In genomic region chr7:2605608-2606538, GRCh38 we compare ENCODE assay signal across 1 cellular context.
TF ChIP-seq lines count a peak whose summit lies in the region.

No MANE protein-coding gene starts in this region.

TF ChIP-seq in WTC11, 78 proteins besides CTCF, POLR2A, EP300 and RAD21 (continued from another document):
- TF ChIP-seq, protein P1, sequence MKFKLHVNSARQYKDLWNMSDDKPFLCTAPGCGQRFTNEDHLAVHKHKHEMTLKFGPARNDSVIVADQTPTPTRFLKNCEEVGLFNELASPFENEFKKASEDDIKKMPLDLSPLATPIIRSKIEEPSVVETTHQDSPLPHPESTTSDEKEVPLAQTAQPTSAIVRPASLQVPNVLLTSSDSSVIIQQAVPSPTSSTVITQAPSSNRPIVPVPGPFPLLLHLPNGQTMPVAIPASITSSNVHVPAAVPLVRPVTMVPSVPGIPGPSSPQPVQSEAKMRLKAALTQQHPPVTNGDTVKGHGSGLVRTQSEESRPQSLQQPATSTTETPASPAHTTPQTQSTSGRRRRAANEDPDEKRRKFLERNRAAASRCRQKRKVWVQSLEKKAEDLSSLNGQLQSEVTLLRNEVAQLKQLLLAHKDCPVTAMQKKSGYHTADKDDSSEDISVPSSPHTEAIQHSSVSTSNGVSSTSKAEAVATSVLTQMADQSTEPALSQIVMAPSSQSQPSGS (CRISPR knock-in tag; IDR thresholded peaks at IDR 0.05; ENCODE audit: borderline replicate concordance, low read depth): no peak
